ENCODE assay signal across 26 cellular contexts in genomic region chr14:86533834-86534233, GRCh38.
"Had no signal": no experiment of that assay in that cellular context is flagged by ENCODE, and none has a peak within 500 bp of the region (broad histone marks: within the 10 kb centered on the region; RNA-seq: fewer than 3 reads in every experiment).

No MANE protein-coding gene starts in this region.

- H3K4me2 ChIP-seq: KMS-11, PC-9 had no signal

- H3K36me3 ChIP-seq: Peyer's patch, SJCRH30 had no signal

- H3K27ac ChIP-seq: HL-60, KMS-11, PC-9, Peyer's patch, SJCRH30 had no signal

- H3K9ac ChIP-seq: KMS-11 had no signal

- H3K4me3 Mint-ChIP-seq: IgD-negative memory B cell had no signal

- DNase-seq: Kasumi-1; MM.1S; NCI-H1092 treated with DMSO at 0.1 percent for 48 hours; NCI-H1436; NCI-H187; NCI-H2029; NCI-H2081 treated with DMSO at 0.1 percent for 48 hours; NCI-H2171; NCI-H226; NCI-H446; NCI-H510A; NCI-H524 treated with DMSO at 0.1 percent for 48 hours; NCI-H69; NCI-H774; NK-92 treated with Interleukin-12 subunit alpha and Interleukin-12 subunit beta, amount 100 ng/mL, for 24 hours; OCI-M1; PC-9; Peyer's patch; SHP77 treated with DMSO at 0.1 percent for 48 hours; SJCRH30 had no signal

- ATAC-seq: K562, Right ventricle myocardium inferior, SK-N-SH treated with all-trans-retinoic acid at 6 μM for 48 hours had no signal

- H3K4me3 ChIP-seq: K562, PC-9, Peyer's patch, SJCRH30 had no signal

- H3K36me3 Mint-ChIP-seq: IgD-negative memory B cell had no signal

- H3K9me3 ChIP-seq: Peyer's patch, SJCRH30 had no signal

- H3K4me1 ChIP-seq: Peyer's patch, SJCRH30 had no signal

- H3K27me3 Mint-ChIP-seq: IgD-negative memory B cell had no signal

- H3K27me3 ChIP-seq: Peyer's patch, SJCRH30 had no signal

- H2AFZ ChIP-seq: PC-9 had no signal

- H3K27ac Mint-ChIP-seq: IgD-negative memory B cell had no signal

- H3K4me1 Mint-ChIP-seq: IgD-negative memory B cell had no signal
